ENCODE assay signal across 1 cellular context in the genomic region with DNA sequence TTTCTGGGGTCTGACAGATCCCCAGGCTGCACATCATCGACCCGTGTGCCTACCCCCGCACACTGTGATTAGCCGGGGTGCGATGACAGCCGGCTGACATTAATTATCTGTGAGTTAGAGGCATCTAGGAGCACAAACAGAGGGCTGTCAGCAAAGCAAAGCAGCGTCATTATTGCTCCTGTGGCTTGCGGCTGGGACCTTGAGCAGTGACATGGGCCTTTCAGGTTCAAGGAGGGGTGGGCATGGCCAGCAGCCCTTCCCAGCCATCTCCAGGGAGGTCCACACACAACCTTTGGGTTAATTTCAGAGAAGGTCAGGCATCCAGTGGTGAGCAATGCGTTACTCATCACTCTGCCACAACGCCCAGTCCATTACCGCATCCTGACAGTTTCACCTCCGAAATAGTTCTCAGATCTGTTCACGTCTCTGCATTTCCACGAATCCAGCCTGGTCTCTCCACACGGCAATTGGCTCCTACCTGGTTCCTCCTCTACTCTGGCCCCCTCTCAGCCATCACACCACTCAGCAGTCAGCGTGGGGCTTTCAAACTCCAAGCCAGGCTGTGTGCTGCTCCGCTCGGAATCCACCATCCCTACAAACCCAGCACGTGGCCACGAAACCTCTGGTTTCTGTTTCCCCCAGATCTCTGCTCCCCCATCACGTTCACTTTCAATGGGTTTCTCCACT.
TF ChIP-seq lines count a peak whose summit lies in the region.

No MANE protein-coding gene starts in this region.

TF ChIP-seq in K562, 482 proteins besides CTCF, POLR2A, EP300 and RAD21 (continued from another document):
- TF ChIP-seq ZNF311 (CRISPR knock-in tag; IDR thresholded peaks at IDR 0.05) (no peak), TRIM24 (IDR thresholded peaks at IDR 0.05) (no peak), SP1 (CRISPR knock-in tag; IDR thresholded peaks at IDR 0.05) (no peak), STAT5A (IDR thresholded peaks at IDR 0.05; ENCODE audit: borderline replicate concordance, low read length) (peak; percentile 66), MAFG (tag; conservative IDR thresholded peaks at IDR 0.05) (no peak), SREBF1 (IDR thresholded peaks at IDR 0.05; ENCODE audit: borderline replicate concordance, low read depth, low read length) (no peak), CCNT2 (IDR thresholded peaks at IDR 0.05; ENCODE audit: borderline replicate concordance, extremely low read depth, insufficient read length, low read depth, low read length) (no peak), ZNF778 (CRISPR knock-in tag; IDR thresholded peaks at IDR 0.05) (no peak), RFX7 (CRISPR knock-in tag; IDR thresholded peaks at IDR 0.05) (no peak), ZNF277 (CRISPR knock-in tag; IDR thresholded peaks at IDR 0.05; ENCODE audit: borderline replicate concordance) (no peak), PHB2 (IDR thresholded peaks at IDR 0.05; ENCODE audit: low read depth) (no peak), TCF7 (IDR thresholded peaks at IDR 0.05; ENCODE audit: borderline replicate concordance) (no peak), PRPF4 (IDR thresholded peaks at IDR 0.05; ENCODE audit: insufficient read depth, low read depth, low read length, poor library complexity, severe bottlenecking) (no peak), XRCC3 (IDR thresholded peaks at IDR 0.05) (no peak), ETS2 (tag; IDR thresholded peaks at IDR 0.05; ENCODE audit: borderline replicate concordance, poor library complexity, severe bottlenecking) (no peak), HDGF (IDR thresholded peaks at IDR 0.05) (no peak), PCBP2 (IDR thresholded peaks at IDR 0.05; ENCODE audit: low read depth, low read length, poor library complexity, severe bottlenecking) (no peak), SMARCA5 (IDR thresholded peaks at IDR 0.05) (no peak), TAF7 (tag; IDR thresholded peaks at IDR 0.05) (no peak), ZNF639 (CRISPR knock-in tag; conservative IDR thresholded peaks at IDR 0.05 in 1 of 2, IDR thresholded peaks at IDR 0.05 in 1 of 2) (no peak), HDAC8 (tag; IDR thresholded peaks at IDR 0.05) (no peak), SAFB2 (IDR thresholded peaks at IDR 0.05; ENCODE audit: borderline replicate concordance, low read depth, low read length, severe bottlenecking) (no peak), FOSL1 (tag; conservative IDR thresholded peaks at IDR 0.05) (peak; percentile 96)
- TF ChIP-seq, protein P1, sequence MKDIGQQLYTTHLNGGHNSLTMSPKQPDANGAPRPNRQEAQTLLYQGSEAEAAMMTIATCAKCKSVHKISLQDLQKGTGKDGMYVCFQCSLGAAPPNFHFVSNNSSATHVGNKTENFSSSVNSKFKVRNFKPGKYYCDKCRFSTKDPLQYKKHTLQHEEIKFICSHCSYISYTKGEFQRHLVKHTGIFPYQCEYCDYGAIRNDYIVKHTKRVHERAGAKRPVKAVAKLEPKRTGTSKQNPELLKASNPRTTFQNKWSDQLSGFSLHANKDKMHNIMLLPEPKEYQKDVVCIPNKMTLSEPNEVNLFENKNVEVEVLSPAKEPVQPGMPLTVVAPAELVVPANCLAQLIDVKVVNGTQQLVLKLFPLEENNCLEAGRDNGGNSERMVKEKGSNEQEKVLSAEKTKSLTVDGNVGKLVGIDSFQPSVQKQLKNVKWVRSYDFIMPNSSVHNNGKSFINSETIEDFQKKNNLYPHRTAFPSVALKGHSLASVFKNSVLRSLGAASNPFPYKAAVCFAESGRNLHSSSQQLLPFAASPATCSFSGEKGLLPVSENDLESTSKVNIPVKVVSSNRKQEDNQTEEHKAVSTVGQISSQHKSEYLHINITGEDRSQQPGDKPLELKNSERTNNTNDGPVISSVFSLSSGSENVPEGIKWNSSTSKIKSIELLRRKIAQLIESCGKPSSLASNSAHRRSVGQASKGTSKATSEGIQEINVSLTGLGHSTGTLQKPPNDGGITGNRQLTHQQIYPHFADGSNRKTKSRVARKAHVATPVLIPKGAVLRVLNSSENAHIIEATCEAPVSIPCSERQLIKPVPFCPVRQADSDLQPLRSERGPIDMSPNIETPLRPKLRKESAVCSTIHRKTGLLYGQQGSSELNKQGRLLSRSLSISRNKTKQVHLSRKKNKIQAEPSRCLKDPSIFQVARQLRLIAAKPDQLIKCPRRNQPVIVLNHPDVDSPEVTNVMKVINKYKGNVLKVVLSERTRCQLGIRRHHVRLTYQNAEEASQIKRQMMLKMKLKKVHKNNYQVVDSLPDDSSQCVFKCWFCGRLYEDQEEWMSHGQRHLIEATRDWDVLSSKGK (CRISPR knock-in tag; IDR thresholded peaks at IDR 0.05): no peak
